Comparison of ENCODE assay signal across 8 cellular contexts in genomic region chr6:170552765-170553685, GRCh38. TPM values are rescaled to one million over a fixed set of nuclear protein-coding genes. Genes with fewer than 3 reads are reported as not detected.
DNase-seq lines count a peak whose midpoint lies in the region; ATAC-seq and TF ChIP-seq lines count a peak whose summit lies in the region.

TSS of gene PSMB1 (minus strand) at chr6:170553307. CDS start at chr6:170553242, 65 bp downstream.

- peak; percentile 97 for TF ChIP-seq POLR2A in GM18505 (IDR thresholded peaks at IDR 0.05; ENCODE audit: borderline replicate concordance, extremely low read depth, insufficient read depth, insufficient read length)

- H3K27ac ChIP-seq in hepatocyte: peak within 1 kb of the TSS; percentile 97

- ATAC-seq in GM18505 (IDR thresholded peaks at IDR 0.05; ENCODE audit: unreplicated experiment) (peak; percentile 48), HG02970 (IDR thresholded peaks at IDR 0.05; ENCODE audit: low FRiP score, unreplicated experiment) (peak; percentile 46)

- peaks cover 22% of the 10 kb centered on the region for H3K4me1 ChIP-seq in hepatocyte (ENCODE audit: insufficient read depth)

- no peak for TF ChIP-seq CTCF in hepatocyte (IDR thresholded peaks at IDR 0.05; ENCODE audit: poor library complexity)

- no peaks in the 10 kb centered on the region for H3K9me3 ChIP-seq in hepatocyte (ENCODE audit: low read depth)

- peak within 1 kb of the TSS; percentile 90 for H3K4me2 ChIP-seq in hepatocyte

- no peaks in the 10 kb centered on the region for H3K9me2 ChIP-seq in hepatocyte (replicated peaks; ENCODE audit: insufficient read depth)

- WGBS in hepatocyte (ENCODE audit: low lambda C conversion rate, missing lambda C conversion rate): under 1% methylated on average over 46 of the region's 46 CpGs

- peak; percentile 75 to 83 for DNase-seq in NCI-H1930 (lab: John Stamatoyannopoulos, UW)
- DNase-seq in T-helper 9 cell: peak; percentile 70
- DNase-seq in astrocyte of the hippocampus (ENCODE audit: low read depth, low spot score): peak; percentile 97
- peak; percentile 96 for DNase-seq in hepatocyte (ENCODE audit: low spot score)
- peak; percentile 91 for DNase-seq in renal cortical epithelial cell (ENCODE audit: low read depth)
- no peak for DNase-seq in GM19240 (ENCODE audit: insufficient read length, low spot score)

- peaks cover 78% of the 10 kb centered on the region for H3K79me2 ChIP-seq in hepatocyte

- no peaks in the 10 kb centered on the region for H3K27me3 ChIP-seq in hepatocyte

- H3K4me3 ChIP-seq in hepatocyte: peak within 1 kb of the TSS; percentile 98

- H4K20me1 ChIP-seq in hepatocyte (ENCODE audit: insufficient read depth, poor library complexity, severe bottlenecking): peaks cover 47% of the 10 kb centered on the region

- H3K36me3 ChIP-seq in hepatocyte (replicated peaks; ENCODE audit: insufficient read depth, low read depth): no peaks in the 10 kb centered on the region

- peak within 1 kb of the TSS; percentile 72 for H2AFZ ChIP-seq in hepatocyte

RNA-seq across cellular contexts. Expression of gene PSMB1, which starts in this region (rescaled TPM):
- total RNA-seq in hepatocyte (252 and 261 TPM in 2 replicates), renal cortical epithelial cell (195 and 429 TPM in 2 replicates)
- polyA plus RNA-seq in hepatocyte: 398 and 399 TPM in 2 replicates
